8 cellular contexts compared by ENCODE assay signal in the genomic region with DNA sequence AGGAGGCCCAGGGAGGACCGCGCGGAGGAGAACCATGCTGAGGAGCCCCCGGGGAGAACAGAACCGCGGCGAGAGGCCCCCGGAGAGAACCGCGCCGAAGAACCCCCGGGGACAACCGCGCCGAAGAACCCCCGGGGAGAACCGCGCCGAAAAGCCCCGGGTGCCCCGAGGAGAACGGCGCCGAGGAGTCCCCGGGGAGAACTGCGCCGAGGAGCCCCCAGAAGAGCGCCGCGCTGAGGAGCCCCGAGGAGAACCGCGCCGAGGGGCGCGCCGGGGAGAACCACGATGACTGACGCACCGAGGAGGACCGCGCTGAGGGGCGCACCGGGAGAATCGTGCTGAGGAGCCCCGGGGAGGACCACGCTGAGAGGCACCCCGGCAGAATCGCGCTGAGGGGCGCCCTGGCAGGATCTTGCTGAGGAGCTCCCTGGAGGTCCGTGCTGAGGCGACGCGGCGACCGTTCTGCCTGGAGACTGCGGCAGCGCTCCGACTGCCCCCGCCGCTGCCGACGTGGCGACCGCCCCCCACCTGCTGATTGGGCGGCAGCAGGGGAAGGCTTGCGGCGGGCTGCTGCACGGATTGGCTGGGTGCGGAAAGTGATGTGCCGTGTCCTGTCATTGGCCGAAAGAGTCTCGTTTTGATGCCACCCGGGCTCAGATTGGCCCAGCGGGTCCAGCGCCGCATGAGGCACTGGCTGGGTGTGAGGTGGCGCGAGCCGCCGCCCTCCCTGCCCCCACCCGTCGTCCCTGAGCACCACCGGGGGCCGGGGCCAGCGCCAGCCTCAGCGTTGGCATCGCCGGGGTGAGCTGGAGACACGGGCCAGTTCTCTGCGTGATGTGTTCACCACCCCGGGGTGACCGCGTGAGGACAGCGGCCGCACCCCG. TPM values are rescaled to one million over a fixed set of nuclear protein-coding genes. Genes with fewer than 3 reads are reported as not detected.
DNase-seq lines count a peak whose midpoint lies in the region; ATAC-seq, FAIRE-seq and TF ChIP-seq lines count a peak whose summit lies in the region.

A gene (minus strand): TSS at position 464 of the 884 bp plus-strand sequence.

- no peak for TF ChIP-seq CTCF in AG04449 (IDR thresholded peaks at IDR 0.05; ENCODE audit: insufficient read depth, low read length, missing control alignments)
- no peak for TF ChIP-seq CTCF in kidney (IDR thresholded peaks at IDR 0.05; ENCODE audit: borderline replicate concordance, extremely low read depth, insufficient read depth)

- FAIRE-seq in kidney (lab: Jason Lieb, UNC): no peak

- POLR2A ChIA-PET in AG04449 (lab: Yijun Ruan, JAX): interaction anchor here (0.7 to 1.1 kb wide), 12 partner anchors 9 to 213 kb away, joined by 3 to 11 read pairs (median 4); no protein-coding TSS in a partner anchor

- ATAC-seq in GM18870 (IDR thresholded peaks at IDR 0.05; ENCODE audit: unreplicated experiment) (peak; percentile 73), HG03108 (IDR thresholded peaks at IDR 0.05; ENCODE audit: unreplicated experiment) (peak; percentile 87)
- peak; percentile 98 for ATAC-seq in central memory CD8-positive, alpha-beta T cell (replicated peaks; ENCODE audit: extremely low read depth, poor library complexity, severe bottlenecking)

- peak within 1 kb of the TSS; percentile 33 for H3K27ac Mint-ChIP-seq in central memory CD8-positive, alpha-beta T cell (ENCODE audit: low read depth)

- H3K27ac ChIP-seq in kidney (ENCODE audit: low read depth in 2 of 2, low read length in 2 of 2): peak within 1 kb of the TSS; percentile 79 to 89

- no peaks in the 10 kb centered on the region for H3K9me3 ChIP-seq in kidney (ENCODE audit: control insufficient read depth in 1 of 2, low read length in 2 of 2)

- peak within 1 kb of the TSS; percentile 43 to 70 for H3K9ac ChIP-seq in kidney (ENCODE audit: low read length in 2 of 2)

- H3K4me3 ChIP-seq in AG04449 (ENCODE audit: low read depth, low read length) (peak within 1 kb of the TSS; percentile 77), kidney (ENCODE audit: low read length in 2 of 2) (peak within 1 kb of the TSS; percentile 73 to 82)

- H3K36me3 Mint-ChIP-seq in central memory CD8-positive, alpha-beta T cell (ENCODE audit: insufficient read depth): peaks cover 6% of the 10 kb centered on the region

- CTCF ChIA-PET in AG04449 (lab: Yijun Ruan, JAX): no interaction called here

- intact Hi-C loops in kidney (cut with DNase I): no loop called here

- DNase-seq in AG04449 (ENCODE audit: low read depth, low spot score) (peak; percentile 60), NCI-H2227 (lab: John Stamatoyannopoulos, UW; ENCODE audit: unreplicated experiment) (peak; percentile 93), kidney (peak; percentile 97)
- peak; percentile 74 for DNase-seq in activated CD4-positive, CD25-positive, alpha-beta regulatory T cell treated with anti-CD3 and anti-CD28 coated beads, Interleukin-2, amount 50 U/mL, for 16 hours (ENCODE audit: low read depth, low spot score)
- DNase-seq in central memory CD8-positive, alpha-beta T cell (ENCODE audit: low spot score in 2 of 2): peak; percentile 73 to 86
- peak; percentile 73 to 80 (median 74) for DNase-seq in stimulated activated CD4-positive, alpha-beta T cell treated with anti-CD3 and anti-CD28 coated beads, Interleukin-12 subunit alpha, Interleukin-12 subunit beta, amount 100 ng/mL, for 48 hours (ENCODE audit: low read depth in 2 of 3, low spot score in 1 of 3)

- H3K4me1 Mint-ChIP-seq in central memory CD8-positive, alpha-beta T cell: peaks cover 6% of the 10 kb centered on the region

- H3K4me3 Mint-ChIP-seq in central memory CD8-positive, alpha-beta T cell: peak within 1 kb of the TSS; percentile 80

- H3K4me1 ChIP-seq in kidney (ENCODE audit: control insufficient read depth in 1 of 2, insufficient read depth in 1 of 2, low read depth in 1 of 2, low read length in 2 of 2): peaks cover 6 to 15% of the 10 kb centered on the region in 2 donors

- no peaks in the 10 kb centered on the region for H3K27me3 Mint-ChIP-seq in central memory CD8-positive, alpha-beta T cell

- no peaks in the 10 kb centered on the region for H3K9me3 Mint-ChIP-seq in central memory CD8-positive, alpha-beta T cell

- H3K36me3 ChIP-seq in kidney (ENCODE audit: control insufficient read depth in 1 of 2, insufficient read depth in 2 of 2, low read length in 2 of 2): no peaks in the 10 kb centered on the region

RNA-seq across cellular contexts. Expression of the gene that starts here (rescaled TPM):
- total RNA-seq in kidney: 4.4 TPM
- polyA plus RNA-seq in kidney (ENCODE audit: insufficient read depth, low read depth, low replicate concordance): 0.22 TPM

Comparison
In these comparisons a context has a peak if more than half of its experiments do, and no peak if none do; other contexts are left out.
1. Peak in every context shown above with its lines: DNase-seq, ATAC-seq, H3K4me3 ChIP-seq and H3K27ac ChIP-seq.